Comparison of ENCODE assay signal across 1 cellular context in genomic region chrX:136186023-136186413, GRCh38.
TF ChIP-seq lines count a peak whose summit lies in the region.

No MANE protein-coding gene starts in this region.

TF ChIP-seq in SK-N-SH, 30 proteins besides CTCF, POLR2A, EP300 and RAD21 (continued from another document):
- TF ChIP-seq, protein P1, sequence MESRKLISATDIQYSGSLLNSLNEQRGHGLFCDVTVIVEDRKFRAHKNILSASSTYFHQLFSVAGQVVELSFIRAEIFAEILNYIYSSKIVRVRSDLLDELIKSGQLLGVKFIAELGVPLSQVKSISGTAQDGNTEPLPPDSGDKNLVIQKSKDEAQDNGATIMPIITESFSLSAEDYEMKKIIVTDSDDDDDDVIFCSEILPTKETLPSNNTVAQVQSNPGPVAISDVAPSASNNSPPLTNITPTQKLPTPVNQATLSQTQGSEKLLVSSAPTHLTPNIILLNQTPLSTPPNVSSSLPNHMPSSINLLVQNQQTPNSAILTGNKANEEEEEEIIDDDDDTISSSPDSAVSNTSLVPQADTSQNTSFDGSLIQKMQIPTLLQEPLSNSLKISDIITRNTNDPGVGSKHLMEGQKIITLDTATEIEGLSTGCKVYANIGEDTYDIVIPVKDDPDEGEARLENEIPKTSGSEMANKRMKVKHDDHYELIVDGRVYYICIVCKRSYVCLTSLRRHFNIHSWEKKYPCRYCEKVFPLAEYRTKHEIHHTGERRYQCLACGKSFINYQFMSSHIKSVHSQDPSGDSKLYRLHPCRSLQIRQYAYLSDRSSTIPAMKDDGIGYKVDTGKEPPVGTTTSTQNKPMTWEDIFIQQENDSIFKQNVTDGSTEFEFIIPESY (IDR thresholded peaks at IDR 0.05; ENCODE audit: borderline replicate concordance, low read depth), result no peak
- TF ChIP-seq RXRA (IDR thresholded peaks at IDR 0.05; ENCODE audit: borderline replicate concordance, low read depth), result no peak
- no peak for TF ChIP-seq JUND (IDR thresholded peaks at IDR 0.05)
- no peak for TF ChIP-seq IRF3 (IDR thresholded peaks at IDR 0.05; ENCODE audit: low read depth, low read length)
- TF ChIP-seq RFX5 (IDR thresholded peaks at IDR 0.05; ENCODE audit: low read length), result no peak
- TF ChIP-seq SIN3A (IDR thresholded peaks at IDR 0.05; ENCODE audit: borderline replicate concordance, low read depth, low read length), result no peak
- no peak for TF ChIP-seq SMC3 (IDR thresholded peaks at IDR 0.05; ENCODE audit: low read depth, low read length)
- TF ChIP-seq GABPA (IDR thresholded peaks at IDR 0.05; ENCODE audit: low read depth), result no peak
- TF ChIP-seq TEAD4 (IDR thresholded peaks at IDR 0.05; ENCODE audit: borderline replicate concordance, insufficient read depth), result no peak
- TF ChIP-seq NFIC (IDR thresholded peaks at IDR 0.05; ENCODE audit: borderline replicate concordance), result no peak
- TF ChIP-seq FOSL2 (IDR thresholded peaks at IDR 0.05; ENCODE audit: borderline replicate concordance, low read depth), result no peak
